In genomic region chr7:90345548-90346319, GRCh38 we compare ENCODE assay signal across 8 cellular contexts. TPM values are rescaled to one million over a fixed set of nuclear protein-coding genes. Genes with fewer than 3 reads are reported as not detected.
DNase-seq lines count a peak whose midpoint lies in the region; ATAC-seq and TF ChIP-seq lines count a peak whose summit lies in the region.

No MANE protein-coding gene starts in this region.

- H4K91ac ChIP-seq in neuronal stem cell (ENCODE audit: low read depth, low read length, poor library complexity), result no peak overlapping the region

- H3K27me3 ChIP-seq in HUES48 (ENCODE audit: control insufficient read depth, insufficient read depth, low read length), result no peaks in the 10 kb centered on the region
- no peaks in the 10 kb centered on the region for H3K27me3 ChIP-seq in gastroesophageal sphincter
- H3K27me3 ChIP-seq in neuronal stem cell (ENCODE audit: control insufficient read depth in 3 of 3, insufficient read depth in 3 of 3, low read depth in 1 of 3, low read length in 3 of 3), result peaks cover 0 to under 1% (median 0%) of the 10 kb centered on the region in 3 experiments

- 3 to 9% methylated on average over 18 to 19 of the region's 19 CpGs for WGBS in gastroesophageal sphincter (ENCODE audit: low coverage in 1 of 2), 2 donors
- no CpG with 5 or more reads among the region's 19 CpGs for WGBS in neuronal stem cell (ENCODE audit: extremely low coverage in 2 of 2, insufficient read length in 2 of 2, insufficient replicate concordance in 1 of 2), 2 donors

- H3K4me1 Mint-ChIP-seq in activated CD4-positive, alpha-beta memory T cell treated with anti-CD3 and anti-CD28 coated beads, Interleukin-2, amount 10 ng/mL, durations not matched to agents 7 days and 5 days, result peaks cover 31% of the 10 kb centered on the region

- H2BK5ac ChIP-seq in neuronal stem cell (ENCODE audit: low read length), result no peak overlapping the region

- H3K4ac ChIP-seq in neuronal stem cell (ENCODE audit: low read length), result no peak overlapping the region

- POLR2A ChIA-PET in activated CD4-positive, alpha-beta memory T cell treated with anti-CD3 and anti-CD28 coated beads, Interleukin-2, amount 10 ng/mL, durations not matched to agents 7 days and 5 days (lab: Charles Lee), result interaction anchor here (0.6 to 1.7 kb wide), 9 partner anchors 9 to 94 kb away, joined by 3 to 17 read pairs (median 3); partner anchors contain the start of gene CLDN12

- H3K27me3 Mint-ChIP-seq in activated CD4-positive, alpha-beta memory T cell treated with anti-CD3 and anti-CD28 coated beads, Interleukin-2, amount 10 ng/mL, durations not matched to agents 7 days and 5 days, result no peaks in the 10 kb centered on the region

- TF ChIP-seq POLR2A in gastroesophageal sphincter (IDR thresholded peaks at IDR 0.05), result no peak

- peaks cover 3% of the 10 kb centered on the region for H3K9me3 Mint-ChIP-seq in activated CD4-positive, alpha-beta memory T cell treated with anti-CD3 and anti-CD28 coated beads, Interleukin-2, amount 10 ng/mL, durations not matched to agents 7 days and 5 days

- no peak overlapping the region for H2BK12ac ChIP-seq in neuronal stem cell (ENCODE audit: low read length)

- CTCF ChIA-PET in activated CD4-positive, alpha-beta memory T cell treated with anti-CD3 and anti-CD28 coated beads, Interleukin-2, amount 10 ng/mL, durations not matched to agents 7 days and 5 days (lab: Charles Lee), result interaction anchor here (0.8 to 1.7 kb wide), 16 partner anchors 9 to 192 kb away, joined by 3 to 15 read pairs (median 4); partner anchors contain the start of genes CLDN12 and STEAP1

- H4K8ac ChIP-seq in neuronal stem cell (ENCODE audit: low read depth, low read length), result no peak overlapping the region

- no peak overlapping the region for H2BK15ac ChIP-seq in neuronal stem cell (ENCODE audit: low read length)

- no peak overlapping the region for H3K18ac ChIP-seq in neuronal stem cell (ENCODE audit: low read length)

- peak overlapping the region; percentile 97 for H2AFZ ChIP-seq in neuronal stem cell (ENCODE audit: low read length)

- no peak overlapping the region for H3K23ac ChIP-seq in neuronal stem cell (ENCODE audit: low read depth, low read length, poor library complexity)

- no peak overlapping the region for H2BK120ac ChIP-seq in neuronal stem cell (ENCODE audit: low read depth, low read length)

- H3K27ac ChIP-seq in HUES48 (ENCODE audit: low read depth, low read length) (peak overlapping the region; percentile 26), gastroesophageal sphincter (peak overlapping the region; percentile 56 to 88 (median 85)), neuronal stem cell (replicated peaks; ENCODE audit: low read length) (no peak overlapping the region)

- H3K4me2 ChIP-seq in neuronal stem cell (ENCODE audit: insufficient read depth, low read length, poor library complexity, severe bottlenecking), result peak overlapping the region; percentile 60

- H3K79me1 ChIP-seq in neuronal stem cell (ENCODE audit: low read depth, low read length), result no peaks in the 10 kb centered on the region

- H3K4me1 ChIP-seq in HUES48 (ENCODE audit: control insufficient read depth, insufficient read depth, low read length) (peaks cover 5% of the 10 kb centered on the region; the same call in 1 of the 2 replicates), gastroesophageal sphincter (peaks cover 4 to 22% (median 5%) of the 10 kb centered on the region in 3 donors), neuronal stem cell (ENCODE audit: control insufficient read depth in 2 of 2, insufficient read depth in 1 of 2, low read depth in 1 of 2, low read length in 2 of 2) (peaks cover 0 to 3% of the 10 kb centered on the region in 2 donors)

- no peaks in the 10 kb centered on the region for H3K36me3 ChIP-seq in HUES48 (ENCODE audit: control insufficient read depth, insufficient read depth, low read length)
- H3K36me3 ChIP-seq in gastroesophageal sphincter, result no peaks in the 10 kb centered on the region
- H3K36me3 ChIP-seq in neuronal stem cell (replicated peaks in 1 of 2; ENCODE audit: control insufficient read depth in 2 of 2, insufficient read depth in 2 of 2, low read length in 2 of 2), result no peaks in the 10 kb centered on the region

- H3K9ac ChIP-seq in HUES48 (ENCODE audit: low read depth, low read length) (peak overlapping the region; percentile 87), neuronal stem cell (ENCODE audit: low read depth, low read length, poor library complexity) (no peak overlapping the region)

- no peak for TF ChIP-seq CTCF in gastroesophageal sphincter (IDR thresholded peaks at IDR 0.05)

- peak overlapping the region; percentile 91 for H3K4me3 Mint-ChIP-seq in activated CD4-positive, alpha-beta memory T cell treated with anti-CD3 and anti-CD28 coated beads, Interleukin-2, amount 10 ng/mL, durations not matched to agents 7 days and 5 days

- no peak overlapping the region for H3K14ac ChIP-seq in neuronal stem cell (ENCODE audit: low read length)

- no peaks in the 10 kb centered on the region for H3K9me3 ChIP-seq in HUES48 (ENCODE audit: control insufficient read depth, insufficient read depth, low read length)
- H3K9me3 ChIP-seq in gastroesophageal sphincter, result no peaks in the 10 kb centered on the region
- no peaks in the 10 kb centered on the region for H3K9me3 ChIP-seq in neuronal stem cell (replicated peaks in 1 of 2; ENCODE audit: control insufficient read depth in 2 of 2, insufficient read depth in 1 of 2, low read depth in 1 of 2, low read length in 2 of 2)

- peaks cover 16% of the 10 kb centered on the region for H3K36me3 Mint-ChIP-seq in activated CD4-positive, alpha-beta memory T cell treated with anti-CD3 and anti-CD28 coated beads, Interleukin-2, amount 10 ng/mL, durations not matched to agents 7 days and 5 days (ENCODE audit: low read depth)

- peak; percentile 18 for ATAC-seq in GM21515 (IDR thresholded peaks at IDR 0.05; ENCODE audit: unreplicated experiment)
- ATAC-seq in gastroesophageal sphincter, result no peak

- peak overlapping the region; percentile 93 for H3K27ac Mint-ChIP-seq in activated CD4-positive, alpha-beta memory T cell treated with anti-CD3 and anti-CD28 coated beads, Interleukin-2, amount 10 ng/mL, durations not matched to agents 7 days and 5 days

- no peak for TF ChIP-seq EP300 in gastroesophageal sphincter (IDR thresholded peaks at IDR 0.05)

- H3K4me3 ChIP-seq in HUES48 (ENCODE audit: low read depth, low read length) (peak overlapping the region; percentile 95), gastroesophageal sphincter (peak overlapping the region; percentile 75 to 77), neuronal stem cell (ENCODE audit: low read length in 2 of 2) (peak overlapping the region; percentile 93 to 94)

- DNase-seq in GF-D8 (lab: John Stamatoyannopoulos, UW) (peak; percentile 81), neuronal stem cell (ENCODE audit: low spot score) (no peak)
- DNase-seq in activated CD4-positive, alpha-beta memory T cell treated with anti-CD3 and anti-CD28 coated beads, Interleukin-2, amount 10 ng/mL, durations not matched to agents 7 days and 5 days, result no peak
- no peak for DNase-seq in effector CD4-positive, alpha-beta T cell
- no peak for DNase-seq in central memory CD4-positive, alpha-beta T cell

- no peak overlapping the region for H2AK5ac ChIP-seq in neuronal stem cell (ENCODE audit: low read depth, low read length)

RNA-seq across cellular contexts. Expression of gene GTPBP10, which starts 0.8 kb away (rescaled TPM):
- 10 to 100 TPM; 26.6 to 28.3 TPM for total RNA-seq in activated CD4-positive, alpha-beta memory T cell treated with anti-CD3 and anti-CD28 coated beads, Interleukin-2, amount 10 ng/mL, durations not matched to agents 7 days and 5 days
- 10 to 100 TPM in 3 of 4 donors, 1 to 10 TPM in 1; 8.9 to 35.5 (median 13.1) TPM for total RNA-seq in gastroesophageal sphincter
- polyA plus RNA-seq in neuronal stem cell (2013, experiment 1 of 2), result 17.2 TPM
- polyA plus RNA-seq in neuronal stem cell (2013, experiment 2 of 2), result 15.1 TPM

RNA-seq across cellular contexts. Expression of gene FAM237B, which starts 24.6 kb away (rescaled TPM):
- total RNA-seq in activated CD4-positive, alpha-beta memory T cell treated with anti-CD3 and anti-CD28 coated beads, Interleukin-2, amount 10 ng/mL, durations not matched to agents 7 days and 5 days, result not detected
- total RNA-seq in gastroesophageal sphincter, result not detected
- not detected for polyA plus RNA-seq in neuronal stem cell (2013, experiment 1 of 2)
- polyA plus RNA-seq in neuronal stem cell (2013, experiment 2 of 2), result not detected

RNA-seq across cellular contexts. Expression of gene CLDN12, which starts 57.5 kb away (rescaled TPM):
- 1 to 10 TPM; 6.0 to 6.7 TPM for total RNA-seq in activated CD4-positive, alpha-beta memory T cell treated with anti-CD3 and anti-CD28 coated beads, Interleukin-2, amount 10 ng/mL, durations not matched to agents 7 days and 5 days
- total RNA-seq in gastroesophageal sphincter, result 10 to 100 TPM; 23.6 to 64.1 (median 27.4) TPM
- 25.0 TPM for polyA plus RNA-seq in neuronal stem cell (2013, experiment 1 of 2)
- 27.1 TPM for polyA plus RNA-seq in neuronal stem cell (2013, experiment 2 of 2)
